In genomic region chr1:169115891-169116585, GRCh38 we compare ENCODE assay signal across 8 cellular contexts. TPM values are rescaled to one million over a fixed set of nuclear protein-coding genes. Genes with fewer than 3 reads are reported as not detected.
DNase-seq lines count a peak whose midpoint lies in the region; ATAC-seq and TF ChIP-seq lines count a peak whose summit lies in the region.

No MANE protein-coding gene starts in this region.

- no peak for TF ChIP-seq CTCF in omental fat pad (IDR thresholded peaks at IDR 0.05)

- DNase-seq in CD1c-positive myeloid dendritic cell (ENCODE audit: extremely low spot score) (peak; percentile 74), NCI-H2196 treated with DMSO at 0.1 percent for 48 hours (lab: John Stamatoyannopoulos, UW; ENCODE audit: unreplicated experiment) (peak; percentile 91), omental fat pad (ENCODE audit: low spot score) (peak; percentile 45), GOT3 (lab: John Stamatoyannopoulos, UW) (no peak), activated T-cell treated with anti-CD3 and anti-CD28 coated beads for 4 hours (no peak)

- peak; percentile 33 for ATAC-seq in GM19468 (IDR thresholded peaks at IDR 0.05; ENCODE audit: extremely low read depth, unreplicated experiment)
- peak; percentile 93 for ATAC-seq in esophagus mucosa
- peak; percentile 63 for ATAC-seq in omental fat pad (ENCODE audit: low FRiP score)
- ATAC-seq in HG02938 (IDR thresholded peaks at IDR 0.05; ENCODE audit: unreplicated experiment) = no peak

RNA-seq across cellular contexts. Expression of gene ATP1B1, which starts 9.5 kb away (rescaled TPM):
- total RNA-seq in esophagus mucosa (125 TPM), omental fat pad (10 to 100 TPM; 19.9 to 60.6 (median 37.3) TPM)

Comparison
In these comparisons a context has a peak if more than half of its experiments do, and no peak if none do; other contexts are left out.
1. DNase-seq: peak in CD1c-positive myeloid dendritic cell (single experiment), NCI-H2196 treated with DMSO at 0.1 percent for 48 hours (single experiment) and omental fat pad (single experiment); none in GOT3 (single experiment) and activated T-cell treated with anti-CD3 and anti-CD28 coated beads for 4 hours (single experiment).